8 cellular contexts compared by ENCODE assay signal in genomic region chr7:24381919-24382505, GRCh38.
DNase-seq lines count a peak whose midpoint lies in the region; ATAC-seq, FAIRE-seq and TF ChIP-seq lines count a peak whose summit lies in the region.

No MANE protein-coding gene starts in this region.

- H3K9ac ChIP-seq in liver (ENCODE audit: low read depth in 1 of 2, low read length in 2 of 2) = no peak overlapping the region

- no peak for TF ChIP-seq POLR2A in GM12891 (IDR thresholded peaks at IDR 0.05; ENCODE audit: low read depth, low read length)

- DNase-seq in GM12891 (ENCODE audit: insufficient read length, low spot score) (peak; percentile 32), head of caudate nucleus (no peak), hippocampal formation (lab: John Stamatoyannopoulos, UW) (no peak), medulla oblongata (ENCODE audit: extremely low spot score) (no peak)

- H3K4me3 ChIP-seq in liver (ENCODE audit: low read depth in 1 of 3, low read length in 3 of 3) = no peak overlapping the region

- intact Hi-C loops in head of caudate nucleus (cut with DNase I) = no loop called here

- H3K36me3 ChIP-seq in liver (ENCODE audit: control insufficient read depth in 4 of 4, insufficient read depth in 3 of 4, low read depth in 1 of 4, low read length in 3 of 4) = no peaks in the 10 kb centered on the region

- H3K4me1 ChIP-seq in liver (ENCODE audit: control insufficient read depth in 4 of 4, insufficient read depth in 4 of 4, low read length in 3 of 4) = no peaks in the 10 kb centered on the region

- H3K27me3 ChIP-seq in liver (ENCODE audit: control insufficient read depth in 4 of 4, insufficient read depth in 4 of 4, low read length in 3 of 4) = no peaks in the 10 kb centered on the region

- peak; percentile 42 to 66 for TF ChIP-seq RAD21 in liver (IDR thresholded peaks at IDR 0.05)

- H3K27ac ChIP-seq in 22Rv1 (no peak overlapping the region), liver (ENCODE audit: low read depth in 1 of 2, low read length in 2 of 2) (no peak overlapping the region)

- TF ChIP-seq CTCF in 22Rv1 (IDR thresholded peaks at IDR 0.05) = peak; percentile 81
- TF ChIP-seq CTCF in liver (IDR thresholded peaks at IDR 0.05; ENCODE audit: low read depth, low read length, missing input control) = peak; percentile 22

- peak; percentile 45 for FAIRE-seq in GM12891 (lab: Jason Lieb, UNC)

- WGBS in liver = 50% methylated on average over 6 of the region's 6 CpGs

- ATAC-seq in HG03520 (IDR thresholded peaks at IDR 0.05; ENCODE audit: unreplicated experiment) (peak; percentile 73), SK-N-SH treated with all-trans-retinoic acid at 6 μM for 48 hours (peak; percentile 86)

- H3K9me3 ChIP-seq in liver (ENCODE audit: control insufficient read depth in 4 of 4, low read length in 3 of 4) = no peaks in the 10 kb centered on the region

TF ChIP-seq in GM12891, 5 proteins besides CTCF, POLR2A, EP300 and RAD21:
- TF ChIP-seq POLR2AphosphoS5 (IDR thresholded peaks at IDR 0.05; ENCODE audit: low read depth, low read length) (no peak), POU2F2 (IDR thresholded peaks at IDR 0.05; ENCODE audit: low read depth, low read length) (no peak), TAF1 (IDR thresholded peaks at IDR 0.05; ENCODE audit: low read depth, low read length) (no peak), PAX5 (IDR thresholded peaks at IDR 0.05; ENCODE audit: insufficient read depth, low read length, severe bottlenecking) (no peak), SPI1 (IDR thresholded peaks at IDR 0.05; ENCODE audit: low read depth, low read length) (no peak)

TF ChIP-seq in SK-N-SH treated with all-trans-retinoic acid at 6 μM for 48 hours, 23 proteins besides CTCF, POLR2A, EP300 and RAD21 (continues in another document):
- no peak for TF ChIP-seq OSR1 (CRISPR knock-in tag; IDR thresholded peaks at IDR 0.05)
- TF ChIP-seq TCF4 (CRISPR knock-in tag; IDR thresholded peaks at IDR 0.05; ENCODE audit: borderline replicate concordance) = no peak
- TF ChIP-seq, protein P1, sequence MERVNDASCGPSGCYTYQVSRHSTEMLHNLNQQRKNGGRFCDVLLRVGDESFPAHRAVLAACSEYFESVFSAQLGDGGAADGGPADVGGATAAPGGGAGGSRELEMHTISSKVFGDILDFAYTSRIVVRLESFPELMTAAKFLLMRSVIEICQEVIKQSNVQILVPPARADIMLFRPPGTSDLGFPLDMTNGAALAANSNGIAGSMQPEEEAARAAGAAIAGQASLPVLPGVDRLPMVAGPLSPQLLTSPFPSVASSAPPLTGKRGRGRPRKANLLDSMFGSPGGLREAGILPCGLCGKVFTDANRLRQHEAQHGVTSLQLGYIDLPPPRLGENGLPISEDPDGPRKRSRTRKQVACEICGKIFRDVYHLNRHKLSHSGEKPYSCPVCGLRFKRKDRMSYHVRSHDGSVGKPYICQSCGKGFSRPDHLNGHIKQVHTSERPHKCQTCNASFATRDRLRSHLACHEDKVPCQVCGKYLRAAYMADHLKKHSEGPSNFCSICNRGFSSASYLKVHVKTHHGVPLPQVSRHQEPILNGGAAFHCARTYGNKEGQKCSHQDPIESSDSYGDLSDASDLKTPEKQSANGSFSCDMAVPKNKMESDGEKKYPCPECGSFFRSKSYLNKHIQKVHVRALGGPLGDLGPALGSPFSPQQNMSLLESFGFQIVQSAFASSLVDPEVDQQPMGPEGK (CRISPR knock-in tag; IDR thresholded peaks at IDR 0.05; ENCODE audit: borderline replicate concordance) = no peak
- TF ChIP-seq ZC3H10 (CRISPR knock-in tag; IDR thresholded peaks at IDR 0.05) = no peak
- no peak for TF ChIP-seq CSDC2 (CRISPR knock-in tag; IDR thresholded peaks at IDR 0.05)
- no peak for TF ChIP-seq ZFP3 (CRISPR knock-in tag; IDR thresholded peaks at IDR 0.05)
- TF ChIP-seq ZNF8 (CRISPR knock-in tag; IDR thresholded peaks at IDR 0.05) = no peak
- TF ChIP-seq TOX (CRISPR knock-in tag; IDR thresholded peaks at IDR 0.05; ENCODE audit: borderline replicate concordance) = no peak
- TF ChIP-seq ZNF70 (CRISPR knock-in tag; IDR thresholded peaks at IDR 0.05) = no peak
- no peak for TF ChIP-seq ESRRG (CRISPR knock-in tag; IDR thresholded peaks at IDR 0.05)
- TF ChIP-seq, protein P2, sequence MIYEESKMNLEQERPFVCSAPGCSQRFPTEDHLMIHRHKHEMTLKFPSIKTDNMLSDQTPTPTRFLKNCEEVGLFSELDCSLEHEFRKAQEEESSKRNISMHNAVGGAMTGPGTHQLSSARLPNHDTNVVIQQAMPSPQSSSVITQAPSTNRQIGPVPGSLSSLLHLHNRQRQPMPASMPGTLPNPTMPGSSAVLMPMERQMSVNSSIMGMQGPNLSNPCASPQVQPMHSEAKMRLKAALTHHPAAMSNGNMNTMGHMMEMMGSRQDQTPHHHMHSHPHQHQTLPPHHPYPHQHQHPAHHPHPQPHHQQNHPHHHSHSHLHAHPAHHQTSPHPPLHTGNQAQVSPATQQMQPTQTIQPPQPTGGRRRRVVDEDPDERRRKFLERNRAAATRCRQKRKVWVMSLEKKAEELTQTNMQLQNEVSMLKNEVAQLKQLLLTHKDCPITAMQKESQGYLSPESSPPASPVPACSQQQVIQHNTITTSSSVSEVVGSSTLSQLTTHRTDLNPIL (CRISPR knock-in tag; IDR thresholded peaks at IDR 0.05; ENCODE audit: low read depth) = no peak
- no peak for TF ChIP-seq SNAI2 (CRISPR knock-in tag; IDR thresholded peaks at IDR 0.05)
- TF ChIP-seq GLIS3 (CRISPR knock-in tag; IDR thresholded peaks at IDR 0.05) = no peak

TF ChIP-seq in liver, 16 proteins besides CTCF, POLR2A, EP300 and RAD21:
- TF ChIP-seq, protein P3, sequence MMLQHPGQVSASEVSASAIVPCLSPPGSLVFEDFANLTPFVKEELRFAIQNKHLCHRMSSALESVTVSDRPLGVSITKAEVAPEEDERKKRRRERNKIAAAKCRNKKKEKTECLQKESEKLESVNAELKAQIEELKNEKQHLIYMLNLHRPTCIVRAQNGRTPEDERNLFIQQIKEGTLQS (IDR thresholded peaks at IDR 0.05) = no peak
- TF ChIP-seq HNF4A (conservative IDR thresholded peaks at IDR 0.05) = no peak
- TF ChIP-seq YY1 (IDR thresholded peaks at IDR 0.05) = no peak
- TF ChIP-seq SP1 (IDR thresholded peaks at IDR 0.05) = no peak
- no peak for TF ChIP-seq HNF4G (IDR thresholded peaks at IDR 0.05)
- no peak for TF ChIP-seq EGR1 (IDR thresholded peaks at IDR 0.05; ENCODE audit: low read depth in 2 of 2)
- TF ChIP-seq JUND (IDR thresholded peaks at IDR 0.05) = no peak
- no peak for TF ChIP-seq REST (IDR thresholded peaks at IDR 0.05)
- TF ChIP-seq NR2F2 (IDR thresholded peaks at IDR 0.05) = no peak
- TF ChIP-seq RXRA (IDR thresholded peaks at IDR 0.05) = no peak
- no peak for TF ChIP-seq GABPA (IDR thresholded peaks at IDR 0.05 in 1 of 2, conservative IDR thresholded peaks at IDR 0.05 in 1 of 2)
- no peak for TF ChIP-seq TAF1 (conservative IDR thresholded peaks at IDR 0.05)
- TF ChIP-seq FOXA2 (IDR thresholded peaks at IDR 0.05) = no peak
